Comparison of ENCODE assay signal across 8 cellular contexts in the genomic region with DNA sequence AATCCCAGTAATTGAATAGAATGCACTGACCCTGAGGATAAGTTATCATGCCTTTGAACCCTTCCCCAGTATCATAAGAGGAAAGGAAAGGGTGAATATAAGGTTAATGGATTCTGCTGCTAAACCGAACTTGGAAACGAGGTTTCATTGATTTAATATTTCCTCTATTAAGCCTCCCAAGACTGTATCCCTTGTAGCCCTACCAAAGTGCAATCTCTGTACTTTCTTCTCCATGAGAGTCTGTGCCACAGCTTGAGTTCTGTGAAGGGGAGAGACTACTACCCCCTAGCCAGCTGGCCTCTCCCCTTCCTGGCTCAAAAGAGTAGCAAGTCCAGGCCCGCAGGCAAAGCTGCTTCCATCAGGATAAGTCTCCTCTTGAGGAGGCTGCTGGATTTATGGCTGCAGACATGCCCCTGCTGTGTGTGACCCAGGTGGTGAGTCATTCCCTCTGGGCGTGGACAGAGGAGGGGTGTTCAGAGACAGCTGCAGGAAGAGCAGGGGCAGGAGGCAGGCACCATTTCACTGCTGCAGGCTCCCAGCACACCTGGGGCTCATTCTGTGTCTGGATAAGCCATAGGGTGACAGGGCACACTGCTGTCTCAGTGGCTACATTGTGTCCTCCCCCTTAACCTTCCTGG. TPM values are rescaled to one million over a fixed set of nuclear protein-coding genes. Genes with fewer than 3 reads are reported as not detected.
DNase-seq lines count a peak whose midpoint lies in the region; ATAC-seq and TF ChIP-seq lines count a peak whose summit lies in the region.

No MANE protein-coding gene starts in this region.

- H3K4me2 ChIP-seq in Loucy (ENCODE audit: low read depth, low read length, poor library complexity, severe bottlenecking): no peak overlapping the region

- no peak for TF ChIP-seq CTCF in Loucy (conservative IDR thresholded peaks at IDR 0.05; ENCODE audit: low read length)
- TF ChIP-seq CTCF in body of pancreas (IDR thresholded peaks at IDR 0.05): no peak
- no peak for TF ChIP-seq CTCF in kidney epithelial cell (IDR thresholded peaks at IDR 0.05; ENCODE audit: insufficient read depth, low read length, poor library complexity, severe bottlenecking)

- ATAC-seq in body of pancreas: peak; percentile 78

- no peaks in the 10 kb centered on the region for H4K20me1 ChIP-seq in Loucy (ENCODE audit: insufficient read depth, low read length, poor library complexity, severe bottlenecking)

- H3K36me3 ChIP-seq in Loucy (ENCODE audit: insufficient read depth, low read length) (no peaks in the 10 kb centered on the region), body of pancreas (replicated peaks in 1 of 2; ENCODE audit: insufficient read depth in 1 of 2, low read depth in 2 of 2) (no peaks in the 10 kb centered on the region), kidney epithelial cell (ENCODE audit: control insufficient read depth, insufficient read depth, low read length) (no peaks in the 10 kb centered on the region)

- H3K4me3 ChIP-seq in Loucy (ENCODE audit: low read length, poor library complexity, severe bottlenecking): no peak overlapping the region
- no peak overlapping the region for H3K4me3 ChIP-seq in body of pancreas
- H3K4me3 ChIP-seq in kidney epithelial cell (ENCODE audit: low read depth, low read length): no peak overlapping the region

- H3K27me3 ChIP-seq in Loucy (ENCODE audit: insufficient read depth, low read length, poor library complexity, severe bottlenecking): no peaks in the 10 kb centered on the region
- H3K27me3 ChIP-seq in body of pancreas: no peaks in the 10 kb centered on the region
- no peaks in the 10 kb centered on the region for H3K27me3 ChIP-seq in kidney epithelial cell (ENCODE audit: control insufficient read depth, insufficient read depth, low read length)

- H3K9me2 ChIP-seq in Loucy (replicated peaks; ENCODE audit: low read depth, low read length): no peaks in the 10 kb centered on the region

- H3F3A ChIP-seq in Loucy (ENCODE audit: low read depth): no peaks in the 10 kb centered on the region

- H2AFZ ChIP-seq in Loucy (ENCODE audit: low read length): no peak overlapping the region

- 38 to 51% methylated on average over 3 to 4 of the region's 4 CpGs for WGBS in body of pancreas, 2 donors

- H3K9me3 ChIP-seq in Loucy (ENCODE audit: insufficient read depth, low read depth, low read length): no peaks in the 10 kb centered on the region
- no peaks in the 10 kb centered on the region for H3K9me3 ChIP-seq in body of pancreas

- H3K9ac ChIP-seq in Loucy (ENCODE audit: low read depth, low read length, poor library complexity, severe bottlenecking): peak overlapping the region; percentile 39

- intact Hi-C loops in body of pancreas (cut with DNase I): no loop called here

- TF ChIP-seq POLR2A in body of pancreas (IDR thresholded peaks at IDR 0.05): no peak

- no peaks in the 10 kb centered on the region for H3K79me2 ChIP-seq in Loucy (ENCODE audit: insufficient read depth, low read length)

- DNase-seq in GM03348 (ENCODE audit: low spot score) (peak; percentile 92), RPMI7951 (ENCODE audit: low read depth) (peak; percentile 97), body of pancreas (peak in 3 of 4 donors; percentile 49 to 75 (median 56)), kidney epithelial cell (ENCODE audit: low read depth) (peak; percentile 85), NAMALWA (ENCODE audit: low spot score) (no peak), Ammon's horn (ENCODE audit: low spot score) (no peak)
- peak; percentile 5 to 20 for DNase-seq in stimulated activated CD8-positive, alpha-beta memory T cell treated with anti-CD3 and anti-CD28 coated beads, Interleukin-15, amount 100 ng/mL, for 48 hours (ENCODE audit: low read depth in 2 of 2)

- H3K27ac ChIP-seq in body of pancreas: peak overlapping the region in 1 of 4 donors; percentile 11

- H3K4me1 ChIP-seq in Loucy (ENCODE audit: insufficient read depth, low read length, poor library complexity, severe bottlenecking): peaks cover 11% of the 10 kb centered on the region
- H3K4me1 ChIP-seq in body of pancreas: peaks cover 2% of the 10 kb centered on the region

RNA-seq across cellular contexts. Expression of gene TOM1L2, which starts 58.4 kb away (rescaled TPM):
- total RNA-seq in RPMI7951 (2014; rRNA removed; shearing (Covaris generic)): 16.2 and 18.5 TPM in 2 replicates
- total RNA-seq in body of pancreas: 10 to 100 TPM; 35.9 to 55.8 TPM
- 16.3 and 17.7 TPM in 2 replicates for total RNA-seq in kidney epithelial cell

RNA-seq across cellular contexts. Expression of gene DRC3, which starts 58.8 kb away (rescaled TPM):
- total RNA-seq in RPMI7951 (2014; rRNA removed; shearing (Covaris generic)): 0.59 and 2.2 TPM in 2 replicates
- 1 to 10 TPM; 2.9 to 6.9 TPM for total RNA-seq in body of pancreas
- total RNA-seq in kidney epithelial cell: 3.9 and 17.7 TPM in 2 replicates

Comparison
In these comparisons a context has a peak if more than half of its experiments do, and no peak if none do; other contexts are left out.
1. DNase-seq: peak in GM03348 (single experiment), RPMI7951 (single experiment), body of pancreas (3 of 4), kidney epithelial cell (single experiment) and stimulated activated CD8-positive, alpha-beta memory T cell treated with anti-CD3 and anti-CD28 coated beads, Interleukin-15, amount 100 ng/mL, for 48 hours (2 of 2); none in NAMALWA (single experiment) and Ammon's horn (single experiment).